ENCODE assay signal across 8 cellular contexts in the genomic region with DNA sequence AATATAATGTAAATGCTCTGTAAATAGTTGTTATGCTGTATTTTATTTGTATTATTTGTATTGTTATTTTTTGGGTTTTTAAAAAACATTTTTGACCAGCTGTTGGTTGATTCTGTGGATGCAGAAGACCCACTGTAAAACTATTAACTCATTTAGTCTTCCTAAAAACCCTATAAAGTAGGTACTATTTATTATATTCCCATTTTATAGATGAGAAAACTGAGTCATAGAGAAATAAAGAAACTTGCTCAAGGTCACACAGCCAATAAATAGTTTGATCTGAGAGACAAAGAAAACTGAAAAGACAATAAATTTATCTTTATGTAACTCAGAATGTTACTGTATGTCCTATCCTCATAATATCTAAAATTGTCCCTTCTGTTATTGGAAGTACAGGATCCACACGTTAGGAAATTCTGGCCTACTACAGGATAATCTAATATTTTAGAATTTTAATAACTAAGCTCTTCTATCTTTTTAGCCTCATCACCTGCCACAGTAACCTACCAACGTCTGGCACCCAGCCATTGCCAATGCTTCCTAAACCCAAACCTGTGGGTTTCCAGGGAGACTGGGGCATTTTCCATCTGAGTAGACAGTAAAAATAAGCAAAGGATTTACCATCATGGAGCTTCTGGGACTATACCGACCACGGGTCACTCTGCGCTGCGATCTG. TPM values are rescaled to one million over a fixed set of nuclear protein-coding genes. Genes with fewer than 3 reads are reported as not detected.
DNase-seq lines count a peak whose midpoint lies in the region; ATAC-seq, FAIRE-seq and TF ChIP-seq lines count a peak whose summit lies in the region.

No MANE protein-coding gene starts in this region.

- no peak overlapping the region for H3K27ac ChIP-seq in right cardiac atrium (ENCODE audit: low read length)
- H3K27ac ChIP-seq in kidney (ENCODE audit: low read depth in 2 of 2, low read length in 2 of 2), result peak overlapping the region; percentile 20 to 80
- H3K27ac ChIP-seq in upper lobe of left lung, result peak overlapping the region in 2 of 4 donors; percentile 8 to 27

- no peak for TF ChIP-seq POLR2A in upper lobe of left lung (IDR thresholded peaks at IDR 0.05)

- peak overlapping the region in 1 of 2 donors; percentile 78 for H3K9ac ChIP-seq in kidney (ENCODE audit: low read length in 2 of 2)

- H3K4me3 ChIP-seq in right cardiac atrium (ENCODE audit: low read length) (peak overlapping the region; percentile 5), kidney (ENCODE audit: low read length in 2 of 2) (peak overlapping the region; percentile 67 to 79), upper lobe of left lung (peak overlapping the region in 3 of 4 donors; percentile 62 to 80 (median 66))

- H3K4me1 ChIP-seq in right cardiac atrium (ENCODE audit: control insufficient read depth, insufficient read depth, low read length) (no peaks in the 10 kb centered on the region), kidney (ENCODE audit: control insufficient read depth in 1 of 2, insufficient read depth in 1 of 2, low read depth in 1 of 2, low read length in 2 of 2) (peaks cover 5 to 7% of the 10 kb centered on the region in 2 donors), upper lobe of left lung (peaks cover 5 to 27% (median 19%) of the 10 kb centered on the region in 4 donors)

- H3K27ac Mint-ChIP-seq in activated T-helper 2 cell treated with anti-CD3 and anti-CD28 coated beads, Interferon-gamma antibody, Interleukin-2, Interleukin-4, amounts not matched to agents 10 μg/mL and 5 μg/mL and 100 μg/mL, durations not matched to agents 14 hours and 24 hours and 36 hours, result no peak overlapping the region

- peaks cover 49% of the 10 kb centered on the region for H3K27me3 Mint-ChIP-seq in activated T-helper 2 cell treated with anti-CD3 and anti-CD28 coated beads, Interferon-gamma antibody, Interleukin-2, Interleukin-4, amounts not matched to agents 10 μg/mL and 5 μg/mL and 100 μg/mL, durations not matched to agents 14 hours and 24 hours and 36 hours (ENCODE audit: low read depth)

- H3K9me3 ChIP-seq in right cardiac atrium (ENCODE audit: control insufficient read depth, low read length) (no peaks in the 10 kb centered on the region), kidney (ENCODE audit: control insufficient read depth in 1 of 2, low read length in 2 of 2) (no peaks in the 10 kb centered on the region), upper lobe of left lung (no peaks in the 10 kb centered on the region)

- H3K4me1 Mint-ChIP-seq in activated T-helper 2 cell treated with anti-CD3 and anti-CD28 coated beads, Interferon-gamma antibody, Interleukin-2, Interleukin-4, amounts not matched to agents 10 μg/mL and 5 μg/mL and 100 μg/mL, durations not matched to agents 14 hours and 24 hours and 36 hours (ENCODE audit: low read depth), result peaks cover 6% of the 10 kb centered on the region

- TF ChIP-seq CTCF in kidney (IDR thresholded peaks at IDR 0.05; ENCODE audit: borderline replicate concordance, extremely low read depth, insufficient read depth) (no peak), upper lobe of left lung (IDR thresholded peaks at IDR 0.05) (no peak)

- no peaks in the 10 kb centered on the region for H3K9me3 Mint-ChIP-seq in activated T-helper 2 cell treated with anti-CD3 and anti-CD28 coated beads, Interferon-gamma antibody, Interleukin-2, Interleukin-4, amounts not matched to agents 10 μg/mL and 5 μg/mL and 100 μg/mL, durations not matched to agents 14 hours and 24 hours and 36 hours

- ATAC-seq in right cardiac atrium (no peak), Right ventricle myocardium inferior (no peak), upper lobe of left lung (ENCODE audit: low FRiP score in 2 of 2) (no peak), GM21447 (IDR thresholded peaks at IDR 0.05; ENCODE audit: unreplicated experiment) (no peak), GM18502 (IDR thresholded peaks at IDR 0.05; ENCODE audit: poor library complexity, unreplicated experiment) (no peak)

- intact Hi-C loops in right cardiac atrium (cut with DNase I), result no loop called here
- intact Hi-C loops in Right ventricle myocardium inferior (cut with DNase I), result no loop called here
- intact Hi-C loops in activated T-helper 2 cell treated with anti-CD3 and anti-CD28 coated beads, Interferon-gamma antibody, Interleukin-2, Interleukin-4, amounts not matched to agents 10 μg/mL and 5 μg/mL and 100 μg/mL, durations not matched to agents 14 hours and 24 hours and 36 hours (cut with micrococcal nuclease), result no loop called here
- intact Hi-C loops in kidney (cut with DNase I), result no loop called here

- DNase-seq in right cardiac atrium, result no peak
- no peak for DNase-seq in Right ventricle myocardium inferior (ENCODE audit: missing footprints)
- no peak for DNase-seq in activated T-helper 2 cell treated with anti-CD3 and anti-CD28 coated beads, Interferon-gamma antibody, Interleukin-2, Interleukin-4, amounts not matched to agents 10 μg/mL and 5 μg/mL and 100 μg/mL, durations not matched to agents 14 hours and 24 hours and 36 hours (ENCODE audit: low spot score)
- peak; percentile 77 for DNase-seq in kidney
- DNase-seq in upper lobe of left lung, result no peak
- no peak for DNase-seq in NCI-H345 (lab: John Stamatoyannopoulos, UW)

- H3K36me3 Mint-ChIP-seq in activated T-helper 2 cell treated with anti-CD3 and anti-CD28 coated beads, Interferon-gamma antibody, Interleukin-2, Interleukin-4, amounts not matched to agents 10 μg/mL and 5 μg/mL and 100 μg/mL, durations not matched to agents 14 hours and 24 hours and 36 hours (ENCODE audit: low read depth), result no peaks in the 10 kb centered on the region

- no peak for FAIRE-seq in kidney (lab: Jason Lieb, UNC)

- H3K4me3 Mint-ChIP-seq in activated T-helper 2 cell treated with anti-CD3 and anti-CD28 coated beads, Interferon-gamma antibody, Interleukin-2, Interleukin-4, amounts not matched to agents 10 μg/mL and 5 μg/mL and 100 μg/mL, durations not matched to agents 14 hours and 24 hours and 36 hours (ENCODE audit: low read depth), result peak overlapping the region; percentile 71

- no peaks in the 10 kb centered on the region for H3K36me3 ChIP-seq in kidney (ENCODE audit: control insufficient read depth in 1 of 2, insufficient read depth in 2 of 2, low read length in 2 of 2)
- no peaks in the 10 kb centered on the region for H3K36me3 ChIP-seq in upper lobe of left lung

- no peak for TF ChIP-seq EP300 in upper lobe of left lung (IDR thresholded peaks at IDR 0.05)

- no peaks in the 10 kb centered on the region for H3K27me3 ChIP-seq in right cardiac atrium (ENCODE audit: control insufficient read depth, insufficient read depth)
- H3K27me3 ChIP-seq in upper lobe of left lung, result peaks cover 0 to 14% (median 0%) of the 10 kb centered on the region in 4 donors

- 20% methylated on average over 6 of the region's 6 CpGs for WGBS in right cardiac atrium
- WGBS in upper lobe of left lung, 2 donors, result 27 to 33% methylated on average over 6 of the region's 6 CpGs

RNA-seq across cellular contexts. Expression of a gene that starts 1.1 kb away (rescaled TPM):
- under 1 TPM; 0.28 to 0.47 (median 0.40) TPM for total RNA-seq in right cardiac atrium
- 0.25 TPM for polyA plus RNA-seq in right cardiac atrium
- 0.32 TPM for total RNA-seq in Right ventricle myocardium inferior
- 2.0 and 2.4 TPM in 2 replicates for total RNA-seq in activated T-helper 2 cell treated with anti-CD3 and anti-CD28 coated beads, Interferon-gamma antibody, Interleukin-2, Interleukin-4, amounts not matched to agents 10 μg/mL and 5 μg/mL and 100 μg/mL, durations not matched to agents 14 hours and 24 hours and 36 hours
- 21.6 TPM for total RNA-seq in kidney
- 7.4 TPM for polyA plus RNA-seq in kidney (ENCODE audit: insufficient read depth, low read depth, low replicate concordance)
- total RNA-seq in upper lobe of left lung, result 10 to 100 TPM in 4 of 6 donors, 1 to 10 TPM in 2; 6.0 to 22.0 (median 12.9) TPM

RNA-seq across cellular contexts. Expression of a gene that starts 30.9 kb away (rescaled TPM):
- total RNA-seq in right cardiac atrium (1 to 10 TPM; 2.2 to 5.0 (median 3.8) TPM), Right ventricle myocardium inferior (2.2 TPM), kidney (29.2 TPM), upper lobe of left lung (10 to 100 TPM in 3 of 6 donors, 1 to 10 TPM in 3; 8.2 to 27.2 (median 14.5) TPM)
- polyA plus RNA-seq in right cardiac atrium (0.66 TPM), kidney (ENCODE audit: insufficient read depth, low read depth, low replicate concordance) (5.2 TPM)
- 12.8 and 16.0 TPM in 2 replicates for total RNA-seq in activated T-helper 2 cell treated with anti-CD3 and anti-CD28 coated beads, Interferon-gamma antibody, Interleukin-2, Interleukin-4, amounts not matched to agents 10 μg/mL and 5 μg/mL and 100 μg/mL, durations not matched to agents 14 hours and 24 hours and 36 hours

Comparison
In these comparisons a context has a peak if more than half of its experiments do, and no peak if none do; other contexts are left out.
1. H3K4me3 ChIP-seq: peak in every context shown above with its lines; median percentile 73 in kidney; 66 in upper lobe of left lung; 5 in right cardiac atrium.